11 cellular contexts compared by ENCODE assay signal in genomic region chr12:95805864-95806669, GRCh38. TPM values are rescaled to one million over a fixed set of nuclear protein-coding genes. Genes with fewer than 3 reads are reported as not detected.
A peak's percentile ranks its signal among the peaks of the same experiment; 100 is the strongest.
DNase-seq lines count a peak whose midpoint lies in the region; ATAC-seq and TF ChIP-seq lines count a peak whose summit lies in the region.
"Had no signal": no experiment of that assay in that cellular context is flagged by ENCODE, and none has a peak within 500 bp of the region (broad histone marks: within the 10 kb centered on the region; RNA-seq: fewer than 3 reads in every experiment).

No MANE protein-coding gene starts in this region.

- in situ Hi-C loops in HAP-1 (cut with MboI; ENCODE audit: low sequenced_read_pairs), result no loop called here

- peaks cover 0 to 5% of the 10 kb centered on the region in 2 donors for H3K9me3 Mint-ChIP-seq in activated naive CD4-positive, alpha-beta T cell treated with anti-CD3 and anti-CD28 coated beads, Interleukin-2, amount 50 U/mL, for 72 hours
- no peaks in the 10 kb centered on the region for H3K9me3 Mint-ChIP-seq in activated naive CD4-positive, alpha-beta T cell treated with anti-CD3 and anti-CD28 coated beads for 36 hours

- TF ChIP-seq EP300 in sigmoid colon (IDR thresholded peaks at IDR 0.05), result no peak

- DNase-seq in activated naive CD4-positive, alpha-beta T cell treated with anti-CD3 and anti-CD28 coated beads, Interleukin-2, amount 50 U/mL, for 72 hours (ENCODE audit: low spot score in 2 of 2), result no peak
- no peak for DNase-seq in activated naive CD4-positive, alpha-beta T cell treated with anti-CD3 and anti-CD28 coated beads for 36 hours
- peak in 1 of 4 donors; percentile 24 for DNase-seq in body of pancreas
- peak; percentile 96 for DNase-seq in iris pigment epithelial cell (ENCODE audit: low read depth)
- no peak for DNase-seq in upper lobe of right lung
- DNase-seq in UCSD-AML1 (lab: John Stamatoyannopoulos, UW; ENCODE audit: unreplicated experiment), result no peak
- no peak for DNase-seq in sigmoid colon
- DNase-seq in HAP-1 (ENCODE audit: low spot score in 2 of 2), result no peak
- DNase-seq: small intestine had no signal

- CTCF ChIA-PET in activated naive CD4-positive, alpha-beta T cell treated with anti-CD3 and anti-CD28 coated beads for 36 hours (lab: Charles Lee), result interaction anchor here (0.6 kb wide), 1 partner anchor 59 kb away, joined by 3 read pairs; no protein-coding TSS in a partner anchor

- H3K9me3 ChIP-seq in body of pancreas (no peaks in the 10 kb centered on the region), upper lobe of right lung (no peaks in the 10 kb centered on the region), sigmoid colon (no peaks in the 10 kb centered on the region), HAP-1 (peaks cover 4% of the 10 kb centered on the region; the same call in 1 of the 2 replicates)

- no peaks in the 10 kb centered on the region for H3K36me3 Mint-ChIP-seq in activated naive CD4-positive, alpha-beta T cell treated with anti-CD3 and anti-CD28 coated beads, Interleukin-2, amount 50 U/mL, for 72 hours
- H3K36me3 Mint-ChIP-seq in activated naive CD4-positive, alpha-beta T cell treated with anti-CD3 and anti-CD28 coated beads for 36 hours (ENCODE audit: low read depth), result no peaks in the 10 kb centered on the region

- H3K4me3 Mint-ChIP-seq in activated naive CD4-positive, alpha-beta T cell treated with anti-CD3 and anti-CD28 coated beads for 36 hours, result no peak overlapping the region

- H3K27me3 ChIP-seq in body of pancreas (no peaks in the 10 kb centered on the region), upper lobe of right lung (no peaks in the 10 kb centered on the region), sigmoid colon (no peaks in the 10 kb centered on the region), HAP-1 (ENCODE audit: low read depth) (no peaks in the 10 kb centered on the region)

- H3K27ac ChIP-seq in body of pancreas (peak overlapping the region in 3 of 4 donors; percentile 1 to 71 (median 64)), upper lobe of right lung (no peak overlapping the region), sigmoid colon (peak overlapping the region in 2 of 4 donors; percentile 25 to 47)
- H3K27ac ChIP-seq: KMS-11, VCaP had no signal

- TF ChIP-seq POLR2A in body of pancreas (IDR thresholded peaks at IDR 0.05) (no peak), sigmoid colon (IDR thresholded peaks at IDR 0.05) (no peak)

- no peak for TF ChIP-seq CTCF in body of pancreas (IDR thresholded peaks at IDR 0.05)
- TF ChIP-seq CTCF in upper lobe of right lung (IDR thresholded peaks at IDR 0.05), result no peak
- TF ChIP-seq CTCF in sigmoid colon (IDR thresholded peaks at IDR 0.05), result no peak

- no peaks in the 10 kb centered on the region for H3K4me1 Mint-ChIP-seq in activated naive CD4-positive, alpha-beta T cell treated with anti-CD3 and anti-CD28 coated beads for 36 hours (ENCODE audit: low read depth)

- WGBS in body of pancreas, 2 donors, result 29 to 51% methylated on average over 5 of the region's 5 CpGs
- WGBS in sigmoid colon, 2 donors, result 13 to 55% methylated on average over 5 of the region's 5 CpGs

- H3K4me1 ChIP-seq in body of pancreas (peaks cover 29% of the 10 kb centered on the region), upper lobe of right lung (no peaks in the 10 kb centered on the region), sigmoid colon (peaks cover 0 to 21% (median 6%) of the 10 kb centered on the region in 4 donors), HAP-1 (no peaks in the 10 kb centered on the region)

- intact Hi-C loops in activated naive CD4-positive, alpha-beta T cell treated with anti-CD3 and anti-CD28 coated beads for 36 hours (cut with micrococcal nuclease), result no loop called here
- intact Hi-C loops in body of pancreas (cut with DNase I) (no loop called here), upper lobe of right lung (cut with DNase I) (no loop called here), sigmoid colon (cut with DNase I) (no loop called here)

- peak; percentile 16 to 58 for ATAC-seq in activated naive CD4-positive, alpha-beta T cell treated with anti-CD3 and anti-CD28 coated beads, Interleukin-2, amount 50 U/mL, for 72 hours
- ATAC-seq in body of pancreas, result peak; percentile 54
- ATAC-seq in upper lobe of right lung, result peak; percentile 66

- H3K36me3 ChIP-seq in body of pancreas (replicated peaks in 1 of 2; ENCODE audit: insufficient read depth in 1 of 2, low read depth in 2 of 2) (no peaks in the 10 kb centered on the region), upper lobe of right lung (no peaks in the 10 kb centered on the region), sigmoid colon (no peaks in the 10 kb centered on the region), HAP-1 (replicated peaks) (no peaks in the 10 kb centered on the region)

- peaks cover 15% of the 10 kb centered on the region for H3K27me3 Mint-ChIP-seq in activated naive CD4-positive, alpha-beta T cell treated with anti-CD3 and anti-CD28 coated beads for 36 hours (ENCODE audit: low read depth)

- H3K27ac Mint-ChIP-seq in activated naive CD4-positive, alpha-beta T cell treated with anti-CD3 and anti-CD28 coated beads, Interleukin-2, amount 50 U/mL, for 72 hours, result no peak overlapping the region
- no peak overlapping the region for H3K27ac Mint-ChIP-seq in activated naive CD4-positive, alpha-beta T cell treated with anti-CD3 and anti-CD28 coated beads for 36 hours

- H3K4me3 ChIP-seq in body of pancreas, result no peak overlapping the region
- no peak overlapping the region for H3K4me3 ChIP-seq in upper lobe of right lung
- no peak overlapping the region for H3K4me3 ChIP-seq in sigmoid colon
- H3K4me3 ChIP-seq in HAP-1, result no peak overlapping the region

RNA-seq across cellular contexts. Expression of gene NTN4, which starts 15.5 kb away (rescaled TPM):
- not detected for total RNA-seq in activated naive CD4-positive, alpha-beta T cell treated with anti-CD3 and anti-CD28 coated beads, Interleukin-2, amount 50 U/mL, for 72 hours
- not detected for total RNA-seq in activated naive CD4-positive, alpha-beta T cell treated with anti-CD3 and anti-CD28 coated beads for 36 hours
- total RNA-seq in body of pancreas (10 to 100 TPM; 47.7 to 62.0 TPM), upper lobe of right lung (136 TPM), sigmoid colon (10 to 100 TPM in 3 of 4 donors, 1 to 10 TPM in 1; 7.2 to 17.4 (median 10.3) TPM)
- polyA plus RNA-seq in sigmoid colon, result 1 to 10 TPM; 3.7 to 6.0 (median 5.3) TPM

RNA-seq across cellular contexts. Expression of gene SNRPF, which starts 52.7 kb away (rescaled TPM):
- 10 to 100 TPM; 43.9 to 56.2 TPM for total RNA-seq in activated naive CD4-positive, alpha-beta T cell treated with anti-CD3 and anti-CD28 coated beads, Interleukin-2, amount 50 U/mL, for 72 hours
- total RNA-seq in activated naive CD4-positive, alpha-beta T cell treated with anti-CD3 and anti-CD28 coated beads for 36 hours, result 10 to 100 TPM; 57.4 to 59.9 TPM
- total RNA-seq in body of pancreas (1 to 10 TPM; 6.7 to 7.6 TPM), upper lobe of right lung (15.2 TPM), sigmoid colon (1 to 10 TPM; 3.0 to 9.0 (median 7.2) TPM)
- polyA plus RNA-seq in sigmoid colon, result 10 to 100 TPM; 33.0 to 52.3 (median 43.9) TPM

Comparison
In these comparisons a context has a peak if more than half of its experiments do, and no peak if none do; other contexts are left out.
1. RNA of gene NTN4, which starts 15.5 kb away (total RNA-seq): 136 TPM in upper lobe of right lung (single experiment), 47.7 to 62.0 TPM in body of pancreas and 7.2 to 17.4 TPM in sigmoid colon; not detected in activated naive CD4-positive, alpha-beta T cell treated with anti-CD3 and anti-CD28 coated beads, Interleukin-2, amount 50 U/mL, for 72 hours and not detected in activated naive CD4-positive, alpha-beta T cell treated with anti-CD3 and anti-CD28 coated beads for 36 hours; every median in the first group is over 4 times any median in the second.
2. Peak in every context shown above with its lines, with median percentiles within 50 percentile points of each other: ATAC-seq.